10 cellular contexts compared by ENCODE assay signal in the genomic region with DNA sequence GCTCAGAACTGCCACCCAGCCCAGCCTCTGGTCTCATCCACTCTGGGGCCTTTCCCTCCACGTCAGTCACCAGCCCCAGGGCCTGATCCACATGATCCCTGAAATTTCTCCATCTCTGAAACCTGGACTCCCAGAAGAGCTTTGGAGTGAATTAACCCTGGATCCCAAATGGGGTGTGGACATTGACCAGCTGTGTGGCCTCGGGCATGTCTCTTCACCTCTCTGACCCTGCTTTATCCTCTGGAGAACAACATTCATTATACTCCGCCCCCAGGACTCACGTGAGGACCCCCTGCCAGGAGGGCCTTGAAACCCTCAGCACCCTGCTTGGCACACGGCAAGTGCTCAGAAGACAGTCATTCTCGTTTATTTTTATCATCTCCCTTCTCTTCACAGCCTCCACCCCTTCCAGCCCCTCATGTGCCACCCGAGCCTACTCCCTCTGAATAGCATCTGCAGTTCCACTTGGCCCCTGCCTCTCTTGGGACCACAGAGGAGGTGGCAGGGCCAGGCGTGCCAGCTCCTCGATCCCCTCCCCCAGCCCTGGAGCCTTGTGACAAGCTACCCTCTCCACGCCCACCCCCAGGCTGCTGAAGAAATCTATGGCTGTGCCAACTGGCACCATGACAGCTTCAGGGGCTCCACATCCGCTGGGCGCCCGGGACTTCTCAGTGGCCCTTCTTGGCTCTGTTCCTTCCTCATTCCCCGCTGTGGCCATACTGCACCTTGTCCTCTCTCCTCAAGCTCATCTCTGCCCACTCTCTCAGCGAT. TPM values are rescaled to one million over a fixed set of nuclear protein-coding genes. Genes with fewer than 3 reads are reported as not detected.
DNase-seq lines count a peak whose midpoint lies in the region; ATAC-seq, FAIRE-seq and TF ChIP-seq lines count a peak whose summit lies in the region.
"Had no signal": no experiment of that assay in that cellular context is flagged by ENCODE, and none has a peak within 500 bp of the region (broad histone marks: within the 10 kb centered on the region; RNA-seq: fewer than 3 reads in every experiment).

No MANE protein-coding gene starts in this region.

- FAIRE-seq in GM12891 (lab: Jason Lieb, UNC) (peak; percentile 33), small intestine (lab: Jason Lieb, UNC) (no peak)
- FAIRE-seq: TTC549 had no signal

- H3K4me2 ChIP-seq in OCI-LY7 (ENCODE audit: low read length): peak overlapping the region; percentile 83

- no peaks in the 10 kb centered on the region for H3K27me3 ChIP-seq in small intestine (ENCODE audit: control insufficient read depth in 2 of 2, insufficient read depth in 2 of 2, low read length in 2 of 2)

- H3K4me3 ChIP-seq in OCI-LY7 (ENCODE audit: low read depth, low read length, poor library complexity, severe bottlenecking) (no peak overlapping the region), small intestine (ENCODE audit: low read depth in 1 of 2, low read length in 2 of 2) (no peak overlapping the region)

- H2AFZ ChIP-seq in OCI-LY7 (ENCODE audit: low read length): no peak overlapping the region; the same call in 1 of the 2 replicates

- H3K27me3 Mint-ChIP-seq in endothelial cell (ENCODE audit: unreplicated experiment) (peaks cover 12% of the 10 kb centered on the region), Calu3 (ENCODE audit: unreplicated experiment) (peaks cover 65% of the 10 kb centered on the region)

- H3K27ac ChIP-seq in 22Rv1: no peak overlapping the region
- peak overlapping the region; percentile 80 for H3K27ac ChIP-seq in OCI-LY7 (ENCODE audit: low read depth, low read length, poor library complexity, severe bottlenecking)
- peak overlapping the region in 1 of 2 donors; percentile 83 for H3K27ac ChIP-seq in small intestine (ENCODE audit: low read depth in 1 of 2, low read length in 1 of 2)

- TF ChIP-seq POLR2A in GM12891 (IDR thresholded peaks at IDR 0.05; ENCODE audit: low read depth, low read length): no peak

- H3K9me2 ChIP-seq in OCI-LY7 (ENCODE audit: insufficient read depth, low read length): no peaks in the 10 kb centered on the region

- H3K4me1 ChIP-seq in OCI-LY7 (ENCODE audit: insufficient read depth, low read length, poor library complexity, severe bottlenecking): peaks cover 48% of the 10 kb centered on the region
- H3K4me1 ChIP-seq in small intestine (ENCODE audit: control insufficient read depth in 2 of 2, insufficient read depth in 1 of 2, low read depth in 1 of 2, low read length in 1 of 2): peaks cover 0 to 9% of the 10 kb centered on the region in 2 donors

- H3K9me3 ChIP-seq in OCI-LY7 (ENCODE audit: low read length): no peaks in the 10 kb centered on the region
- H3K9me3 ChIP-seq in small intestine (ENCODE audit: control insufficient read depth, low read depth): no peaks in the 10 kb centered on the region

- TF ChIP-seq CTCF in 22Rv1 (IDR thresholded peaks at IDR 0.05) (peak; percentile 61), OCI-LY7 (conservative IDR thresholded peaks at IDR 0.05; ENCODE audit: low read length) (no peak; the same call in 1 of the 2 replicates), endothelial cell (IDR thresholded peaks at IDR 0.05; ENCODE audit: unreplicated experiment) (no peak), Calu3 (IDR thresholded peaks at IDR 0.05; ENCODE audit: unreplicated experiment) (no peak)

- peaks cover 29% of the 10 kb centered on the region for H3K4me1 Mint-ChIP-seq in endothelial cell (ENCODE audit: unreplicated experiment)
- peaks cover 18% of the 10 kb centered on the region for H3K4me1 Mint-ChIP-seq in Calu3 (ENCODE audit: low read depth, unreplicated experiment)

- CTCF ChIA-PET in OCI-LY7 (lab: Charles Lee; ENCODE audit: unreplicated experiment) (interaction anchor here (0.5 to 1.8 kb wide), 12 partner anchors 11 to 103 kb away, joined by 3 to 13 read pairs (median 4); no protein-coding TSS in a partner anchor), Calu3 (lab: Charles Lee) (interaction anchor here (0.7 to 2.2 kb wide), 13 partner anchors 12 to 218 kb away, joined by 3 to 30 read pairs (median 5); no protein-coding TSS in a partner anchor)

- H3K79me2 ChIP-seq in OCI-LY7 (ENCODE audit: insufficient read depth, low read depth, low read length): no peaks in the 10 kb centered on the region

- no peaks in the 10 kb centered on the region; the same call in 1 of the 2 replicates for H4K20me1 ChIP-seq in OCI-LY7 (ENCODE audit: insufficient read depth, low read length)

- H3K9me3 Mint-ChIP-seq in endothelial cell (ENCODE audit: unreplicated experiment) (no peaks in the 10 kb centered on the region), Calu3 (ENCODE audit: low read depth, unreplicated experiment) (no peaks in the 10 kb centered on the region)
- H3K9me3 Mint-ChIP-seq: stimulated activated naive B cell treated with anti-CD40 and anti-IgM and Interleukin-4, amounts not matched to agents 10 μg/mL and 1 μg/mL and 100 μg/mL, for 72 hours had no signal

- ATAC-seq in HG03432 (IDR thresholded peaks at IDR 0.05; ENCODE audit: unreplicated experiment) (no peak), HG02763 (IDR thresholded peaks at IDR 0.05; ENCODE audit: unreplicated experiment) (no peak)

- H3K4me3 Mint-ChIP-seq in endothelial cell (ENCODE audit: unreplicated experiment) (no peak overlapping the region), Calu3 (ENCODE audit: low read depth, unreplicated experiment) (no peak overlapping the region)
- H3K4me3 Mint-ChIP-seq: stimulated activated naive B cell treated with anti-CD40 and anti-IgM and Interleukin-4, amounts not matched to agents 10 μg/mL and 1 μg/mL and 100 μg/mL, for 72 hours had no signal

- WGBS in small intestine, 3 donors: 47 to 64% (median 57%) methylated on average over 15 of the region's 15 CpGs

- peak overlapping the region; percentile 9 for H3K27ac Mint-ChIP-seq in endothelial cell (ENCODE audit: unreplicated experiment)
- H3K27ac Mint-ChIP-seq in Calu3 (ENCODE audit: unreplicated experiment): no peak overlapping the region

- POLR2A ChIA-PET in OCI-LY7 (lab: Charles Lee): interaction anchor here (0.6 to 1.9 kb wide), 4 partner anchors 32 to 81 kb away, joined by 3 to 5 read pairs (median 4); no protein-coding TSS in a partner anchor

- DNase-seq in GM12891 (ENCODE audit: insufficient read length, low spot score) (no peak), OCI-LY7 (ENCODE audit: low spot score) (no peak), endothelial cell (ENCODE audit: low spot score) (no peak), Calu3 (no peak), small intestine (no peak)
- DNase-seq: stimulated activated naive B cell treated with anti-CD40 and anti-IgM and Interleukin-4, amounts not matched to agents 10 μg/mL and 1 μg/mL and 100 μg/mL, for 72 hours had no signal

- BruUV-seq in OCI-LY7 (replicated peaks; lab: Mats Ljungman, UMichigan): no TSS peak
- no TSS peak for BruUV-seq in Calu3 (replicated peaks; lab: Mats Ljungman, UMichigan)

- H3K36me3 ChIP-seq in OCI-LY7 (ENCODE audit: insufficient read depth, low read length) (no peaks in the 10 kb centered on the region), small intestine (ENCODE audit: control insufficient read depth in 2 of 2, insufficient read depth in 2 of 2, low read length in 2 of 2) (no peaks in the 10 kb centered on the region)

- H3K36me3 Mint-ChIP-seq in endothelial cell (ENCODE audit: low read depth, unreplicated experiment) (peaks cover 7% of the 10 kb centered on the region), Calu3 (ENCODE audit: insufficient read depth, unreplicated experiment) (no peaks in the 10 kb centered on the region)
- H3K36me3 Mint-ChIP-seq: stimulated activated naive B cell treated with anti-CD40 and anti-IgM and Interleukin-4, amounts not matched to agents 10 μg/mL and 1 μg/mL and 100 μg/mL, for 72 hours had no signal

- intact Hi-C loops in OCI-LY7 (cut with micrococcal nuclease; ENCODE audit: unreplicated experiment) (loop anchor here (1.0 kb wide), 3 partner anchors 32 to 82 kb away; no protein-coding TSS in a partner anchor), Calu3 (cut with micrococcal nuclease; ENCODE audit: unreplicated experiment) (loop anchor here (1.0 kb wide), 1 partner anchor 82 kb away; no protein-coding TSS in a partner anchor)

TF ChIP-seq in GM12891, 5 proteins besides CTCF, POLR2A, EP300 and RAD21:
- TF ChIP-seq POU2F2 (IDR thresholded peaks at IDR 0.05; ENCODE audit: low read depth, low read length) (no peak), PAX5 (IDR thresholded peaks at IDR 0.05; ENCODE audit: insufficient read depth, low read length, severe bottlenecking) (no peak), TAF1 (IDR thresholded peaks at IDR 0.05; ENCODE audit: low read depth, low read length) (no peak), POLR2AphosphoS5 (IDR thresholded peaks at IDR 0.05; ENCODE audit: low read depth, low read length) (no peak), SPI1 (IDR thresholded peaks at IDR 0.05; ENCODE audit: low read depth, low read length) (no peak)

RNA-seq across cellular contexts. Expression of a gene that starts 18.1 kb away (rescaled TPM):
- polyA plus RNA-seq in GM12891 (2012; ENCODE audit: low read depth, missing spikeins): 1.6 TPM
- total RNA-seq in OCI-LY7 (2014; rRNA removed; shearing (Covaris generic)): 4.0 and 4.1 TPM in 2 replicates
- total RNA-seq in OCI-LY7 (2022) (11.4 and 11.5 TPM in 2 replicates), endothelial cell (ENCODE audit: unreplicated experiment) (0.44 TPM), Calu3 (2022) (1.9 and 2.9 TPM in 2 replicates)
- polyA plus RNA-seq in small intestine: 10 to 100 TPM in 1 of 3 donors, 1 to 10 TPM in 2; 4.8 to 18.3 (median 4.9) TPM

RNA-seq across cellular contexts. Expression of a gene that starts 42.3 kb away (rescaled TPM):
- polyA plus RNA-seq in GM12891 (2012; ENCODE audit: low read depth, missing spikeins): 3.4 TPM
- total RNA-seq in OCI-LY7 (2014; rRNA removed; shearing (Covaris generic)): not detected in 2 replicates
- total RNA-seq in OCI-LY7 (2022) (not detected in 2 replicates), endothelial cell (ENCODE audit: unreplicated experiment) (5.3 TPM), Calu3 (2022) (3.8 and 9.2 TPM in 2 replicates)
- polyA plus RNA-seq in small intestine: 10 to 100 TPM; 12.3 to 18.1 (median 15.3) TPM
